In genomic region chr2:170605862-170606261, GRCh38 we compare ENCODE assay signal across 1 cellular context.
TF ChIP-seq lines count a peak whose summit lies in the region.

No MANE protein-coding gene starts in this region.

TF ChIP-seq in K562, 482 proteins besides CTCF, POLR2A, EP300 and RAD21 (continued from another document):
- TF ChIP-seq ZNF512 (tag; IDR thresholded peaks at IDR 0.05) = no peak
- no peak for TF ChIP-seq REST (CRISPR knock-in tag; IDR thresholded peaks at IDR 0.05; ENCODE audit: low read depth)
- peak; percentile 70; the same call in 1 of the 2 replicates for TF ChIP-seq ESRRA (IDR thresholded peaks at IDR 0.05; ENCODE audit: borderline replicate concordance, low read depth)
- TF ChIP-seq ZNF584 (CRISPR knock-in tag; IDR thresholded peaks at IDR 0.05; ENCODE audit: low read depth) = no peak
- TF ChIP-seq SAP30 (IDR thresholded peaks at IDR 0.05; ENCODE audit: borderline replicate concordance, insufficient read depth, low read depth, low read length, poor library complexity, severe bottlenecking) = no peak
- no peak for TF ChIP-seq ADNP (tag; IDR thresholded peaks at IDR 0.05)
- TF ChIP-seq MAX (CRISPR knock-in tag; IDR thresholded peaks at IDR 0.05) = no peak
- TF ChIP-seq ZNF668 (CRISPR knock-in tag; IDR thresholded peaks at IDR 0.05) = no peak
- TF ChIP-seq, protein P1, sequence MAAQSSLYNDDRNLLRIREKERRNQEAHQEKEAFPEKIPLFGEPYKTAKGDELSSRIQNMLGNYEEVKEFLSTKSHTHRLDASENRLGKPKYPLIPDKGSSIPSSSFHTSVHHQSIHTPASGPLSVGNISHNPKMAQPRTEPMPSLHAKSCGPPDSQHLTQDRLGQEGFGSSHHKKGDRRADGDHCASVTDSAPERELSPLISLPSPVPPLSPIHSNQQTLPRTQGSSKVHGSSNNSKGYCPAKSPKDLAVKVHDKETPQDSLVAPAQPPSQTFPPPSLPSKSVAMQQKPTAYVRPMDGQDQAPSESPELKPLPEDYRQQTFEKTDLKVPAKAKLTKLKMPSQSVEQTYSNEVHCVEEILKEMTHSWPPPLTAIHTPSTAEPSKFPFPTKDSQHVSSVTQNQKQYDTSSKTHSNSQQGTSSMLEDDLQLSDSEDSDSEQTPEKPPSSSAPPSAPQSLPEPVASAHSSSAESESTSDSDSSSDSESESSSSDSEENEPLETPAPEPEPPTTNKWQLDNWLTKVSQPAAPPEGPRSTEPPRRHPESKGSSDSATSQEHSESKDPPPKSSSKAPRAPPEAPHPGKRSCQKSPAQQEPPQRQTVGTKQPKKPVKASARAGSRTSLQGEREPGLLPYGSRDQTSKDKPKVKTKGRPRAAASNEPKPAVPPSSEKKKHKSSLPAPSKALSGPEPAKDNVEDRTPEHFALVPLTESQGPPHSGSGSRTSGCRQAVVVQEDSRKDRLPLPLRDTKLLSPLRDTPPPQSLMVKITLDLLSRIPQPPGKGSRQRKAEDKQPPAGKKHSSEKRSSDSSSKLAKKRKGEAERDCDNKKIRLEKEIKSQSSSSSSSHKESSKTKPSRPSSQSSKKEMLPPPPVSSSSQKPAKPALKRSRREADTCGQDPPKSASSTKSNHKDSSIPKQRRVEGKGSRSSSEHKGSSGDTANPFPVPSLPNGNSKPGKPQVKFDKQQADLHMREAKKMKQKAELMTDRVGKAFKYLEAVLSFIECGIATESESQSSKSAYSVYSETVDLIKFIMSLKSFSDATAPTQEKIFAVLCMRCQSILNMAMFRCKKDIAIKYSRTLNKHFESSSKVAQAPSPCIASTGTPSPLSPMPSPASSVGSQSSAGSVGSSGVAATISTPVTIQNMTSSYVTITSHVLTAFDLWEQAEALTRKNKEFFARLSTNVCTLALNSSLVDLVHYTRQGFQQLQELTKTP (IDR thresholded peaks at IDR 0.05; ENCODE audit: low read depth in 1 of 2, partially characterized antibody in 2 of 2) = no peak
- TF ChIP-seq ZNF165 (CRISPR knock-in tag; IDR thresholded peaks at IDR 0.05; ENCODE audit: borderline replicate concordance) = no peak
- TF ChIP-seq ID3 (CRISPR knock-in tag; IDR thresholded peaks at IDR 0.05) = no peak
- TF ChIP-seq ID3 (tag; IDR thresholded peaks at IDR 0.05) = no peak
- TF ChIP-seq MIER1 (IDR thresholded peaks at IDR 0.05; ENCODE audit: low read depth) = no peak
- TF ChIP-seq ARID2 (IDR thresholded peaks at IDR 0.05) = no peak
- no peak for TF ChIP-seq ZFX (CRISPR knock-in tag; IDR thresholded peaks at IDR 0.05)
- no peak for TF ChIP-seq CC2D1A (IDR thresholded peaks at IDR 0.05)
- peak; percentile 96 for TF ChIP-seq CTBP1 (IDR thresholded peaks at IDR 0.05; ENCODE audit: borderline replicate concordance)
- no peak for TF ChIP-seq SNAPC5 (CRISPR knock-in tag; IDR thresholded peaks at IDR 0.05)
- TF ChIP-seq ZNF280A (IDR thresholded peaks at IDR 0.05; ENCODE audit: low read depth, partially characterized antibody) = no peak
- TF ChIP-seq SPI1 (IDR thresholded peaks at IDR 0.05; ENCODE audit: borderline replicate concordance, low read depth, low read length) = peak; percentile 94
- TF ChIP-seq, protein P2, sequence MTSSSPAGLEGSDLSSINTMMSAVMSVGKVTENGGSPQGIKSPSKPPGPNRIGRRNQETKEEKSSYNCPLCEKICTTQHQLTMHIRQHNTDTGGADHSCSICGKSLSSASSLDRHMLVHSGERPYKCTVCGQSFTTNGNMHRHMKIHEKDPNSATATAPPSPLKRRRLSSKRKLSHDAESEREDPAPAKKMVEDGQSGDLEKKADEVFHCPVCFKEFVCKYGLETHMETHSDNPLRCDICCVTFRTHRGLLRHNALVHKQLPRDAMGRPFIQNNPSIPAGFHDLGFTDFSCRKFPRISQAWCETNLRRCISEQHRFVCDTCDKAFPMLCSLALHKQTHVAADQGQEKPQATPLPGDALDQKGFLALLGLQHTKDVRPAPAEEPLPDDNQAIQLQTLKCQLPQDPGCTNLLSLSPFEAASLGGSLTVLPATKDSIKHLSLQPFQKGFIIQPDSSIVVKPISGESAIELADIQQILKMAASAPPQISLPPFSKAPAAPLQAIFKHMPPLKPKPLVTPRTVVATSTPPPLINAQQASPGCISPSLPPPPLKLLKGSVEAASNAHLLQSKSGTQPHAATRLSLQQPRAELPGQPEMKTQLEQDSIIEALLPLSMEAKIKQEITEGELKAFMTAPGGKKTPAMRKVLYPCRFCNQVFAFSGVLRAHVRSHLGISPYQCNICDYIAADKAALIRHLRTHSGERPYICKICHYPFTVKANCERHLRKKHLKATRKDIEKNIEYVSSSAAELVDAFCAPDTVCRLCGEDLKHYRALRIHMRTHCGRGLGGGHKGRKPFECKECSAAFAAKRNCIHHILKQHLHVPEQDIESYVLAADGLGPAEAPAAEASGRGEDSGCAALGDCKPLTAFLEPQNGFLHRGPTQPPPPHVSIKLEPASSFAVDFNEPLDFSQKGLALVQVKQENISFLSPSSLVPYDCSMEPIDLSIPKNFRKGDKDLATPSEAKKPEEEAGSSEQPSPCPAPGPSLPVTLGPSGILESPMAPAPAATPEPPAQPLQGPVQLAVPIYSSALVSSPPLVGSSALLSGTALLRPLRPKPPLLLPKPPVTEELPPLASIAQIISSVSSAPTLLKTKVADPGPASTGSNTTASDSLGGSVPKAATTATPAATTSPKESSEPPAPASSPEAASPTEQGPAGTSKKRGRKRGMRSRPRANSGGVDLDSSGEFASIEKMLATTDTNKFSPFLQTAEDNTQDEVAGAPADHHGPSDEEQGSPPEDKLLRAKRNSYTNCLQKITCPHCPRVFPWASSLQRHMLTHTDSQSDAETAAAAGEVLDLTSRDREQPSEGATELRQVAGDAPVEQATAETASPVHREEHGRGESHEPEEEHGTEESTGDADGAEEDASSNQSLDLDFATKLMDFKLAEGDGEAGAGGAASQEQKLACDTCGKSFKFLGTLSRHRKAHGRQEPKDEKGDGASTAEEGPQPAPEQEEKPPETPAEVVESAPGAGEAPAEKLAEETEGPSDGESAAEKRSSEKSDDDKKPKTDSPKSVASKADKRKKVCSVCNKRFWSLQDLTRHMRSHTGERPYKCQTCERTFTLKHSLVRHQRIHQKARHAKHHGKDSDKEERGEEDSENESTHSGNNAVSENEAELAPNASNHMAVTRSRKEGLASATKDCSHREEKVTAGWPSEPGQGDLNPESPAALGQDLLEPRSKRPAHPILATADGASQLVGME (CRISPR knock-in tag; IDR thresholded peaks at IDR 0.05) = peak; percentile 92
- TF ChIP-seq, protein P3, sequence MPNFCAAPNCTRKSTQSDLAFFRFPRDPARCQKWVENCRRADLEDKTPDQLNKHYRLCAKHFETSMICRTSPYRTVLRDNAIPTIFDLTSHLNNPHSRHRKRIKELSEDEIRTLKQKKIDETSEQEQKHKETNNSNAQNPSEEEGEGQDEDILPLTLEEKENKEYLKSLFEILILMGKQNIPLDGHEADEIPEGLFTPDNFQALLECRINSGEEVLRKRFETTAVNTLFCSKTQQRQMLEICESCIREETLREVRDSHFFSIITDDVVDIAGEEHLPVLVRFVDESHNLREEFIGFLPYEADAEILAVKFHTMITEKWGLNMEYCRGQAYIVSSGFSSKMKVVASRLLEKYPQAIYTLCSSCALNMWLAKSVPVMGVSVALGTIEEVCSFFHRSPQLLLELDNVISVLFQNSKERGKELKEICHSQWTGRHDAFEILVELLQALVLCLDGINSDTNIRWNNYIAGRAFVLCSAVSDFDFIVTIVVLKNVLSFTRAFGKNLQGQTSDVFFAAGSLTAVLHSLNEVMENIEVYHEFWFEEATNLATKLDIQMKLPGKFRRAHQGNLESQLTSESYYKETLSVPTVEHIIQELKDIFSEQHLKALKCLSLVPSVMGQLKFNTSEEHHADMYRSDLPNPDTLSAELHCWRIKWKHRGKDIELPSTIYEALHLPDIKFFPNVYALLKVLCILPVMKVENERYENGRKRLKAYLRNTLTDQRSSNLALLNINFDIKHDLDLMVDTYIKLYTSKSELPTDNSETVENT (CRISPR knock-in tag; IDR thresholded peaks at IDR 0.05) = no peak
- TF ChIP-seq NFATC3 (IDR thresholded peaks at IDR 0.05) = no peak
- peak in 1 of 2 experiments; percentile 65; a peak in 1 of 4 replicates for TF ChIP-seq RCOR1 (IDR thresholded peaks at IDR 0.05; ENCODE audit: borderline replicate concordance in 1 of 2, low read depth in 2 of 2, low read length in 2 of 2)
- TF ChIP-seq NR2C2 (CRISPR knock-in tag; IDR thresholded peaks at IDR 0.05) = no peak
- peak; percentile 69 for TF ChIP-seq NR2C2 (tag; IDR thresholded peaks at IDR 0.05)
- no peak for TF ChIP-seq ZNF124 (CRISPR knock-in tag; IDR thresholded peaks at IDR 0.05)
- no peak for TF ChIP-seq IRF2 (CRISPR knock-in tag; IDR thresholded peaks at IDR 0.05)
- no peak for TF ChIP-seq MAFF (IDR thresholded peaks at IDR 0.05; ENCODE audit: low read length)
- TF ChIP-seq MCM7 (IDR thresholded peaks at IDR 0.05) = no peak
- TF ChIP-seq GABPB1 (CRISPR knock-in tag; IDR thresholded peaks at IDR 0.05) = no peak
- TF ChIP-seq, protein P4, sequence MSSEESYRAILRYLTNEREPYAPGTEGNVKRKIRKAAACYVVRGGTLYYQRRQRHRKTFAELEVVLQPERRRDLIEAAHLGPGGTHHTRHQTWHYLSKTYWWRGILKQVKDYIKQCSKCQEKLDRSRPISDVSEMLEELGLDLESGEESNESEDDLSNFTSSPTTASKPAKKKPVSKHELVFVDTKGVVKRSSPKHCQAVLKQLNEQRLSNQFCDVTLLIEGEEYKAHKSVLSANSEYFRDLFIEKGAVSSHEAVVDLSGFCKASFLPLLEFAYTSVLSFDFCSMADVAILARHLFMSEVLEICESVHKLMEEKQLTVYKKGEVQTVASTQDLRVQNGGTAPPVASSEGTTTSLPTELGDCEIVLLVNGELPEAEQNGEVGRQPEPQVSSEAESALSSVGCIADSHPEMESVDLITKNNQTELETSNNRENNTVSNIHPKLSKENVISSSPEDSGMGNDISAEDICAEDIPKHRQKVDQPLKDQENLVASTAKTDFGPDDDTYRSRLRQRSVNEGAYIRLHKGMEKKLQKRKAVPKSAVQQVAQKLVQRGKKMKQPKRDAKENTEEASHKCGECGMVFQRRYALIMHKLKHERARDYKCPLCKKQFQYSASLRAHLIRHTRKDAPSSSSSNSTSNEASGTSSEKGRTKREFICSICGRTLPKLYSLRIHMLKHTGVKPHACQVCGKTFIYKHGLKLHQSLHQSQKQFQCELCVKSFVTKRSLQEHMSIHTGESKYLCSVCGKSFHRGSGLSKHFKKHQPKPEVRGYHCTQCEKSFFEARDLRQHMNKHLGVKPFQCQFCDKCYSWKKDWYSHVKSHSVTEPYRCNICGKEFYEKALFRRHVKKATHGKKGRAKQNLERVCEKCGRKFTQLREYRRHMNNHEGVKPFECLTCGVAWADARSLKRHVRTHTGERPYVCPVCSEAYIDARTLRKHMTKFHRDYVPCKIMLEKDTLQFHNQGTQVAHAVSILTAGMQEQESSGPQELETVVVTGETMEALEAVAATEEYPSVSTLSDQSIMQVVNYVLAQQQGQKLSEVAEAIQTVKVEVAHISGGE (CRISPR knock-in tag; IDR thresholded peaks at IDR 0.05) = 0 out of 6 replicates have a peak, but pooled peaks of 1 of the 3 experiments have one; percentile 34
